8 cellular contexts compared by ENCODE assay signal in genomic region chr16:70066751-70067150, GRCh38. TPM values are rescaled to one million over a fixed set of nuclear protein-coding genes. Genes with fewer than 3 reads are reported as not detected.
DNase-seq lines count a peak whose midpoint lies in the region; ATAC-seq and TF ChIP-seq lines count a peak whose summit lies in the region.
"Not testable (repeated sequence)": the region's sequence is repeated elsewhere in the genome, so short reads cannot be mapped to it uniquely, and the experiment has no call there.

No MANE protein-coding gene starts in this region.

- not testable (repeated sequence) for H3K27me3 ChIP-seq in CD4-positive, CD25-positive, alpha-beta regulatory T cell (ENCODE audit: control insufficient read depth, insufficient read depth, low read length); PC-3 (ENCODE audit: low read length); iPS-18a (ENCODE audit: control insufficient read depth, insufficient read depth, low read length)

- H3K27me3 Mint-ChIP-seq in CD4-positive, CD25-positive, alpha-beta regulatory T cell; activated T-cell treated with anti-CD3 and anti-CD28 coated beads, Interleukin-2, amount 50 U/mL, for 4 hours (ENCODE audit: low read depth); chondrocyte (ENCODE audit: low read depth); stimulated activated naive CD8-positive, alpha-beta T cell treated with anti-CD3 and anti-CD28 coated beads, Interleukin-15, Interleukin-2, amounts not matched to agents 100 ng/mL and 50 ng/mL, for 24 hours: not testable (repeated sequence)
- peaks cover 21% of the 10 kb centered on the region for H3K27me3 Mint-ChIP-seq in nephron progenitor cell (ENCODE audit: low read depth, poor library complexity)

- not testable (repeated sequence) for H3K9me2 ChIP-seq in PC-3 (replicated peaks; ENCODE audit: low read length)

- H2AFZ ChIP-seq in PC-3 (ENCODE audit: low read length), result not testable (repeated sequence)

- H4K20me1 ChIP-seq in PC-3 (ENCODE audit: low read length), result not testable (repeated sequence)

- peaks cover 25% of the 10 kb centered on the region for H3K79me2 ChIP-seq in PC-3 (ENCODE audit: low read length)

- BruUV-seq in PC-3 (replicated peaks; lab: Mats Ljungman, UMichigan), result not testable (repeated sequence)

- POLR2A ChIA-PET in PC-3 (lab: Charles Lee; ENCODE audit: unreplicated experiment), result not testable (repeated sequence)

- not testable (repeated sequence) for H3K9ac ChIP-seq in PC-3 (ENCODE audit: low read length); iPS-18a (ENCODE audit: low read length)

- not testable (repeated sequence) for H3K9me3 Mint-ChIP-seq in CD4-positive, CD25-positive, alpha-beta regulatory T cell; activated T-cell treated with anti-CD3 and anti-CD28 coated beads, Interleukin-2, amount 50 U/mL, for 4 hours; chondrocyte (ENCODE audit: low read depth); nephron progenitor cell; stimulated activated naive CD8-positive, alpha-beta T cell treated with anti-CD3 and anti-CD28 coated beads, Interleukin-15, Interleukin-2, amounts not matched to agents 100 ng/mL and 50 ng/mL, for 24 hours

- H3K4me1 Mint-ChIP-seq in CD4-positive, CD25-positive, alpha-beta regulatory T cell, result peaks cover 0 to 18% (median 4%) of the 10 kb centered on the region in 4 donors
- peaks cover 12% of the 10 kb centered on the region for H3K4me1 Mint-ChIP-seq in activated T-cell treated with anti-CD3 and anti-CD28 coated beads, Interleukin-2, amount 50 U/mL, for 4 hours (ENCODE audit: low read depth)
- H3K4me1 Mint-ChIP-seq in chondrocyte (ENCODE audit: low read depth) (peaks cover 18% of the 10 kb centered on the region), nephron progenitor cell (peaks cover 23% of the 10 kb centered on the region)
- peaks cover 14% of the 10 kb centered on the region for H3K4me1 Mint-ChIP-seq in stimulated activated naive CD8-positive, alpha-beta T cell treated with anti-CD3 and anti-CD28 coated beads, Interleukin-15, Interleukin-2, amounts not matched to agents 100 ng/mL and 50 ng/mL, for 24 hours (ENCODE audit: low read depth)

- TF ChIP-seq CTCF in HFF-Myc (IDR thresholded peaks at IDR 0.05; ENCODE audit: low read depth, low read length, missing control alignments); PC-3 (conservative IDR thresholded peaks at IDR 0.05; ENCODE audit: low read depth, low read length); chondrocyte (IDR thresholded peaks at IDR 0.05); nephron progenitor cell (IDR thresholded peaks at IDR 0.05): not testable (repeated sequence)

- not testable (repeated sequence) for H3F3A ChIP-seq in PC-3 (ENCODE audit: low read length, unreplicated experiment)

- H3K27ac Mint-ChIP-seq in CD4-positive, CD25-positive, alpha-beta regulatory T cell, result peak overlapping the region in 1 of 3 donors; percentile 80
- H3K27ac Mint-ChIP-seq in chondrocyte (ENCODE audit: unreplicated experiment); nephron progenitor cell; stimulated activated naive CD8-positive, alpha-beta T cell treated with anti-CD3 and anti-CD28 coated beads, Interleukin-15, Interleukin-2, amounts not matched to agents 100 ng/mL and 50 ng/mL, for 24 hours: not testable (repeated sequence)

- H3K4me1 ChIP-seq in CD4-positive, CD25-positive, alpha-beta regulatory T cell (ENCODE audit: control insufficient read depth, insufficient read depth, low read length, poor library complexity, severe bottlenecking); PC-3 (ENCODE audit: insufficient read depth, low read length); iPS-18a (ENCODE audit: control insufficient read depth, low read depth, low read length): not testable (repeated sequence)

- H3K36me3 Mint-ChIP-seq in CD4-positive, CD25-positive, alpha-beta regulatory T cell; activated T-cell treated with anti-CD3 and anti-CD28 coated beads, Interleukin-2, amount 50 U/mL, for 4 hours (ENCODE audit: insufficient read depth); chondrocyte (ENCODE audit: low read depth); nephron progenitor cell (ENCODE audit: low read depth); stimulated activated naive CD8-positive, alpha-beta T cell treated with anti-CD3 and anti-CD28 coated beads, Interleukin-15, Interleukin-2, amounts not matched to agents 100 ng/mL and 50 ng/mL, for 24 hours (ENCODE audit: low read depth): not testable (repeated sequence)

- not testable (repeated sequence) for H3K4me3 ChIP-seq in CD4-positive, CD25-positive, alpha-beta regulatory T cell (ENCODE audit: low read depth, low read length)
- peak overlapping the region; percentile 57 for H3K4me3 ChIP-seq in HFF-Myc (replicated peaks; ENCODE audit: low read depth, low read length)
- H3K4me3 ChIP-seq in PC-3 (ENCODE audit: low read length), result peak overlapping the region; percentile 48
- peak overlapping the region; percentile 24 for H3K4me3 ChIP-seq in iPS-18a (ENCODE audit: low read length)

- ATAC-seq in CD4-positive, CD25-positive, alpha-beta regulatory T cell (ENCODE audit: low read depth in 2 of 2); activated T-cell treated with anti-CD3 and anti-CD28 coated beads, Interleukin-2, amount 50 U/mL, for 4 hours: not testable (repeated sequence)
- ATAC-seq in PC-3, result 0 out of 2 replicates have a peak, but pooled peaks have one; percentile 5

- H3K9me3 ChIP-seq in CD4-positive, CD25-positive, alpha-beta regulatory T cell (ENCODE audit: control insufficient read depth in 2 of 2, low read length in 2 of 2); PC-3 (ENCODE audit: low read length); iPS-18a (ENCODE audit: control insufficient read depth, low read depth, low read length): not testable (repeated sequence)

- not testable (repeated sequence) for H3K27ac ChIP-seq in CD4-positive, CD25-positive, alpha-beta regulatory T cell (ENCODE audit: insufficient read depth, low read length, poor library complexity, severe bottlenecking); PC-3 (ENCODE audit: low read length); iPS-18a (ENCODE audit: low read length)

- not testable (repeated sequence) for H3K36me3 ChIP-seq in CD4-positive, CD25-positive, alpha-beta regulatory T cell (ENCODE audit: control insufficient read depth, insufficient read depth, low read length); PC-3 (ENCODE audit: low read depth, low read length); iPS-18a (ENCODE audit: control insufficient read depth, low read depth, low read length)

- intact Hi-C loops in PC-3 (cut with micrococcal nuclease), result not testable (repeated sequence)

- H3K4me3 Mint-ChIP-seq in CD4-positive, CD25-positive, alpha-beta regulatory T cell, result peak overlapping the region; percentile 27 to 76 (median 64)
- peak overlapping the region; percentile 66 for H3K4me3 Mint-ChIP-seq in activated T-cell treated with anti-CD3 and anti-CD28 coated beads, Interleukin-2, amount 50 U/mL, for 4 hours
- peak overlapping the region; percentile 58 for H3K4me3 Mint-ChIP-seq in chondrocyte (ENCODE audit: unreplicated experiment)
- peak overlapping the region; percentile 83 for H3K4me3 Mint-ChIP-seq in nephron progenitor cell
- peak overlapping the region; percentile 70 for H3K4me3 Mint-ChIP-seq in stimulated activated naive CD8-positive, alpha-beta T cell treated with anti-CD3 and anti-CD28 coated beads, Interleukin-15, Interleukin-2, amounts not matched to agents 100 ng/mL and 50 ng/mL, for 24 hours

- H3K4me2 ChIP-seq in PC-3 (ENCODE audit: low read length), result peak overlapping the region; percentile 48

- DNase-seq in CD4-positive, CD25-positive, alpha-beta regulatory T cell; HFF-Myc (ENCODE audit: extremely low read depth, low read depth); activated T-cell treated with anti-CD3 and anti-CD28 coated beads, Interleukin-2, amount 50 U/mL, for 4 hours; chondrocyte (ENCODE audit: low spot score); nephron progenitor cell: not testable (repeated sequence)
- peak; percentile 1 for DNase-seq in PC-3

- CTCF ChIA-PET in PC-3 (lab: Charles Lee), result not testable (repeated sequence)

RNA-seq across cellular contexts. Expression of gene PDPR, which starts 47.4 kb away (rescaled TPM):
- total RNA-seq in CD4-positive, CD25-positive, alpha-beta regulatory T cell, result 31.2 TPM
- polyA plus RNA-seq in CD4-positive, CD25-positive, alpha-beta regulatory T cell, result 10 to 100 TPM in 1 of 4 donors, 1 to 10 TPM in 3; 5.2 to 10.9 (median 6.5) TPM
- 9.4 and 18.9 TPM in 2 replicates for total RNA-seq in PC-3 (2014; rRNA removed)
- 10 to 100 TPM; 15.9 to 34.6 (median 20.9) TPM for total RNA-seq in activated T-cell treated with anti-CD3 and anti-CD28 coated beads, Interleukin-2, amount 50 U/mL, for 4 hours
- total RNA-seq in chondrocyte, result 22.8 to 29.2 TPM (median 23.7 TPM) in 3 replicates
